In the genomic region with DNA sequence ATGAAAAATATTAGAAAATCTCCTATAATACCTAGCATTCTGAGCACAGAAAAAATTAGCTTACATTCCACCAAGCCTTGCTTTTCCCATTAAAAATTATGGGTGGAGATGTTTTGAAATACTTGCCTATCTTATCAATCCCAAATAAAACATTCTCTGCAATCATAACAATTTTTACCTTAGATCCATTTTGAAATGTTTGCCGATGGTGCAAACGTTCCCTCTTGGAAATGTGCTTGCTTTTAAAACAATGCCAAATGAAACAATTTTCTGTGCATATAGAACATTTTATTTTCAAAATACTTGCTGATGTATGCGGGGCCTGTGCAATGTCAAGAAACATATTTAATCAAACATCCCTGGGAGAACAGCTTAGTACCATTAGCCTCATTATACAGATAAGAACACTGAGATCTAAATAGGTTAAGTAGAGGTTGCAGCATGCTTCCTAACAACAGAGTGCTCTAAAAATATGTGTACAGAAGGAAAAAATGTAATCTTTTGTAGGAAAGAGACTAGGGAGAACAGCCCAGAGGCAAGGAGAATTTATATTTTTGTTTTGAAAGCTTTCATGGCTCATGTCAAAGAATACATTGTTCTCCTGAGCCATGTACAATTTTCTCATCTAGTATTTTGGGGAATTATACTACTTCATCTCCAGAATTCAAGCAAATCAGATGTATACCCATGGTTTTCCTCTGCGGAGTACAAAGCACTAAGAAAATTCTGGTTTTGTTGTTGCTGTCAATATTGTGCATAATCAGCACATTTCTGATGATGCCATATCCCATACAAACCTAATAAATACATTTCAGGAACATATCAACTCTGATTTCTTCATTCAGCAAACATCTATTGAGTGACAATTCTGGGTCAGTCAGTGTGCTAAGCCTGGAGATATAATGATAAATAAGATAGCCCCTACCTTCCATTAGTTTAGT, we compare ENCODE assay signal across 2 cellular contexts.
TF ChIP-seq lines count a peak whose summit lies in the region.

No MANE protein-coding gene starts in this region.

TF ChIP-seq in SK-N-SH, 30 proteins besides CTCF, POLR2A, EP300 and RAD21:
- peak; percentile 38; the same call in 1 of the 2 replicates for TF ChIP-seq RCOR1 (IDR thresholded peaks at IDR 0.05; ENCODE audit: low read length)
- TF ChIP-seq RFX5 (IDR thresholded peaks at IDR 0.05; ENCODE audit: low read length), result peak; percentile 17; the same call in 1 of the 2 replicates
- TF ChIP-seq FOSL2 (IDR thresholded peaks at IDR 0.05; ENCODE audit: borderline replicate concordance, low read depth), result no peak
- peak; percentile 22; the same call in 1 of the 2 replicates for TF ChIP-seq TCF12 (IDR thresholded peaks at IDR 0.05)
- TF ChIP-seq, protein P1, sequence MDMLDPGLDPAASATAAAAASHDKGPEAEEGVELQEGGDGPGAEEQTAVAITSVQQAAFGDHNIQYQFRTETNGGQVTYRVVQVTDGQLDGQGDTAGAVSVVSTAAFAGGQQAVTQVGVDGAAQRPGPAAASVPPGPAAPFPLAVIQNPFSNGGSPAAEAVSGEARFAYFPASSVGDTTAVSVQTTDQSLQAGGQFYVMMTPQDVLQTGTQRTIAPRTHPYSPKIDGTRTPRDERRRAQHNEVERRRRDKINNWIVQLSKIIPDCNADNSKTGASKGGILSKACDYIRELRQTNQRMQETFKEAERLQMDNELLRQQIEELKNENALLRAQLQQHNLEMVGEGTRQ (IDR thresholded peaks at IDR 0.05; ENCODE audit: borderline replicate concordance, low read depth, low read length), result no peak
- TF ChIP-seq FOXJ3 (CRISPR knock-in tag; IDR thresholded peaks at IDR 0.05), result peak; percentile 51; the same call in 1 of the 2 replicates
- peak; percentile 85 for TF ChIP-seq GATA2 (CRISPR knock-in tag; IDR thresholded peaks at IDR 0.05)
- TF ChIP-seq, protein P2, sequence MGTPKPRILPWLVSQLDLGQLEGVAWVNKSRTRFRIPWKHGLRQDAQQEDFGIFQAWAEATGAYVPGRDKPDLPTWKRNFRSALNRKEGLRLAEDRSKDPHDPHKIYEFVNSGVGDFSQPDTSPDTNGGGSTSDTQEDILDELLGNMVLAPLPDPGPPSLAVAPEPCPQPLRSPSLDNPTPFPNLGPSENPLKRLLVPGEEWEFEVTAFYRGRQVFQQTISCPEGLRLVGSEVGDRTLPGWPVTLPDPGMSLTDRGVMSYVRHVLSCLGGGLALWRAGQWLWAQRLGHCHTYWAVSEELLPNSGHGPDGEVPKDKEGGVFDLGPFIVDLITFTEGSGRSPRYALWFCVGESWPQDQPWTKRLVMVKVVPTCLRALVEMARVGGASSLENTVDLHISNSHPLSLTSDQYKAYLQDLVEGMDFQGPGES (IDR thresholded peaks at IDR 0.05; ENCODE audit: low read depth, low read length), result no peak
- peak; percentile 61 for TF ChIP-seq CHD2 (IDR thresholded peaks at IDR 0.05; ENCODE audit: low read length, partially characterized antibody)
TF ChIP-seq in SK-N-SH: peak in this region for 6.

TF ChIP-seq in H1, 55 proteins besides CTCF, POLR2A, EP300 and RAD21:
- no peak for TF ChIP-seq KDM1A (IDR thresholded peaks at IDR 0.05; ENCODE audit: borderline replicate concordance, low read length)
- TF ChIP-seq MAFK (IDR thresholded peaks at IDR 0.05; ENCODE audit: low read depth, low read length), result peak; percentile 32; the same call in 1 of the 2 replicates
